In the genomic region with DNA sequence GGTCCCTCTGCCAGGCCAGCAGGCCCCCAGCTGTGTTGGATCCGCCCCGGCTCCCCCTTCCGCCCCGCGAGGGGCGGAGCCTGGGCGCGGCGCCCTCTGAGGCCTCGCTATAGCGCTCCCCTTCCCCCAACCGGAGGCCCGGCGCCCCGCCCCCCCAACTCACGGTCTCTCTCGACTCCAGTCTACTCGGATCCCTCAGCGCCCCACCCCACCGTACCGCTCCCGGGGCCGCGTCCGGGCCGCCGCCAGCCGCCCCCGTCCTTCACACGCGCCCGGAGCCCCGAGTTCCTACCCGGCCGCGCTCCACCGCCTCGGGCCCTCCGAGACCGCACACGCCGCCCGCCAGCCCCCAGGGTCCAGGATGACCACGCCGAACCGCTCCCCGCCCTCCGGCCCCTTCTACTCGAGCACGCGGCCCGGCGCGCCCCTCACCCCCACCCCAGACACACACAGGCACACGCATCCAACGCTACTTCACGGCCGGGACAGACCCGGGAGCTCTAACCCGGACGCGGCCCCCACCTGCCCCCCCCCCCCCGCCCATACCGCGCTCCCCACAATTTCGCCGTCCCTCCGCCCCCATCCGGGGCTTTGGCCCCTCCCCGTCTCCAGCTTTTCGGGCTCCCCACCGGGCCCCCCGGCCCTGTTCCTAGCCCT, we compare ENCODE assay signal across 8 cellular contexts. TPM values are rescaled to one million over a fixed set of nuclear protein-coding genes. Genes with fewer than 3 reads are reported as not detected.
DNase-seq lines count a peak whose midpoint lies in the region; ATAC-seq and TF ChIP-seq lines count a peak whose summit lies in the region.

No MANE protein-coding gene starts in this region.

- peak overlapping the region; percentile 77 for H3K4me2 ChIP-seq in OCI-LY3 (ENCODE audit: low read length)

- no peaks in the 10 kb centered on the region for H3K9me3 Mint-ChIP-seq in activated T-cell treated with anti-CD3 and anti-CD28 coated beads, Interleukin-2, amount 50 U/mL, for 72 hours
- peaks cover 0 to 2% (median 0%) of the 10 kb centered on the region in 9 donors for H3K9me3 Mint-ChIP-seq in naive thymus-derived CD8-positive, alpha-beta T cell

- no peaks in the 10 kb centered on the region for H3K9me3 ChIP-seq in OCI-LY3 (ENCODE audit: insufficient read depth, low read length)

- peak overlapping the region; percentile 93 to 100 for H3K4me3 Mint-ChIP-seq in activated T-cell treated with anti-CD3 and anti-CD28 coated beads, Interleukin-2, amount 50 U/mL, for 72 hours
- peak overlapping the region; percentile 75 to 98 (median 94) for H3K4me3 Mint-ChIP-seq in naive thymus-derived CD8-positive, alpha-beta T cell

- H3K4me3 ChIP-seq in OCI-LY3 (ENCODE audit: low read length), result peak overlapping the region; percentile 100

- TF ChIP-seq CTCF in OCI-LY3 (IDR thresholded peaks at IDR 0.05; ENCODE audit: low read depth, low read length), result no peak

- peaks cover 67% of the 10 kb centered on the region for H3K4me1 Mint-ChIP-seq in activated T-cell treated with anti-CD3 and anti-CD28 coated beads, Interleukin-2, amount 50 U/mL, for 72 hours (ENCODE audit: low read depth)
- peaks cover 48 to 82% (median 69%) of the 10 kb centered on the region in 4 donors for H3K4me1 Mint-ChIP-seq in naive thymus-derived CD8-positive, alpha-beta T cell

- POLR2A ChIA-PET in naive thymus-derived CD8-positive, alpha-beta T cell (lab: Charles Lee), result interaction anchor here (0.9 to 18.2 kb wide), 20 partner anchors 12 to 1752 kb away, joined by 3 to 371 read pairs (median 6); partner anchors contain the start of genes ACADVL, ACAP1, CTDNEP1 and DERL2

- no peaks in the 10 kb centered on the region for H3K27me3 ChIP-seq in OCI-LY3 (ENCODE audit: low read depth, low read length)

- peak overlapping the region; percentile 55 for H3K27ac Mint-ChIP-seq in activated T-cell treated with anti-CD3 and anti-CD28 coated beads, Interleukin-2, amount 50 U/mL, for 72 hours
- peak overlapping the region; percentile 37 to 99 (median 97) for H3K27ac Mint-ChIP-seq in naive thymus-derived CD8-positive, alpha-beta T cell

- H3K27ac ChIP-seq in OCI-LY3 (ENCODE audit: low read length), result peak overlapping the region; percentile 93

- H3K27me3 Mint-ChIP-seq in activated T-cell treated with anti-CD3 and anti-CD28 coated beads, Interleukin-2, amount 50 U/mL, for 72 hours (ENCODE audit: low read depth), result no peaks in the 10 kb centered on the region
- H3K27me3 Mint-ChIP-seq in naive thymus-derived CD8-positive, alpha-beta T cell, result peaks cover 0 to 4% (median 0%) of the 10 kb centered on the region in 5 donors

- peaks cover 61% of the 10 kb centered on the region for H3K79me2 ChIP-seq in OCI-LY3 (ENCODE audit: low read length)

- peaks cover 13% of the 10 kb centered on the region for H3K36me3 ChIP-seq in OCI-LY3 (replicated peaks; ENCODE audit: low read depth, low read length)

- peaks cover 5% of the 10 kb centered on the region for H4K20me1 ChIP-seq in OCI-LY3 (ENCODE audit: insufficient read depth, low read length)

- DNase-seq in 8988T (peak; percentile 73), fibroblast of gingiva (ENCODE audit: low read depth) (peak; percentile 64)
- peak; percentile 88 to 89 for DNase-seq in activated T-cell treated with anti-CD3 and anti-CD28 coated beads, Interleukin-2, amount 50 U/mL, for 72 hours
- DNase-seq in naive thymus-derived CD8-positive, alpha-beta T cell, result peak; percentile 63 to 94 (median 74)
- DNase-seq in stimulated activated naive CD4-positive, alpha-beta T cell (lab: John Stamatoyannopoulos, UW), result peak; percentile 58 to 82 (median 68)

- ATAC-seq in GM18907 (IDR thresholded peaks at IDR 0.05; ENCODE audit: unreplicated experiment) (peak; percentile 10), HG02759 (IDR thresholded peaks at IDR 0.05; ENCODE audit: unreplicated experiment) (no peak)
- ATAC-seq in activated T-cell treated with anti-CD3 and anti-CD28 coated beads, Interleukin-2, amount 50 U/mL, for 72 hours (replicated peaks in 1 of 2), result peak; percentile 42 to 49
- ATAC-seq in naive thymus-derived CD8-positive, alpha-beta T cell, result peak; percentile 31 to 35

- no peak overlapping the region for H2AFZ ChIP-seq in OCI-LY3 (ENCODE audit: low read depth, low read length)

- peaks cover 13 to 17% of the 10 kb centered on the region in 2 donors for H3K36me3 Mint-ChIP-seq in activated T-cell treated with anti-CD3 and anti-CD28 coated beads, Interleukin-2, amount 50 U/mL, for 72 hours (ENCODE audit: insufficient read depth in 2 of 2)
- peaks cover 0 to 40% (median 2%) of the 10 kb centered on the region in 3 donors for H3K36me3 Mint-ChIP-seq in naive thymus-derived CD8-positive, alpha-beta T cell

- H3K4me1 ChIP-seq in OCI-LY3 (ENCODE audit: low read length), result peaks cover 30% of the 10 kb centered on the region

- peak overlapping the region; percentile 100 for H3K9ac ChIP-seq in OCI-LY3 (ENCODE audit: low read length)

RNA-seq across cellular contexts. Expression of gene PHF23, which starts 1.4 kb away (rescaled TPM):
- 10 to 100 TPM; 28.9 to 32.2 TPM for total RNA-seq in activated T-cell treated with anti-CD3 and anti-CD28 coated beads, Interleukin-2, amount 50 U/mL, for 72 hours
- 10 to 100 TPM; 49.9 to 53.9 TPM for total RNA-seq in naive thymus-derived CD8-positive, alpha-beta T cell
- polyA plus RNA-seq in naive thymus-derived CD8-positive, alpha-beta T cell, result 10 to 100 TPM; 18.1 to 35.7 (median 22.2) TPM

RNA-seq across cellular contexts. Expression of gene DVL2, which starts 3.6 kb away (rescaled TPM):
- 10 to 100 TPM; 49.5 to 54.8 TPM for total RNA-seq in activated T-cell treated with anti-CD3 and anti-CD28 coated beads, Interleukin-2, amount 50 U/mL, for 72 hours
- total RNA-seq in naive thymus-derived CD8-positive, alpha-beta T cell, result 10 to 100 TPM; 80.7 to 81.5 TPM
- polyA plus RNA-seq in naive thymus-derived CD8-positive, alpha-beta T cell, result 10 to 100 TPM; 19.3 to 26.5 (median 19.3) TPM

RNA-seq across cellular contexts. Expression of gene GABARAP, which starts 4.4 kb away (rescaled TPM):
- total RNA-seq in activated T-cell treated with anti-CD3 and anti-CD28 coated beads, Interleukin-2, amount 50 U/mL, for 72 hours, result 100 to 1,000 TPM; 244 to 246 TPM
- 100 to 1,000 TPM; 268 to 280 TPM for total RNA-seq in naive thymus-derived CD8-positive, alpha-beta T cell
- 100 to 1,000 TPM; 799 to 964 (median 817) TPM for polyA plus RNA-seq in naive thymus-derived CD8-positive, alpha-beta T cell

RNA-seq across cellular contexts. Expression of gene CTDNEP1, which starts 13.6 kb away (rescaled TPM):
- 100 to 1,000 TPM; 184 to 186 TPM for total RNA-seq in activated T-cell treated with anti-CD3 and anti-CD28 coated beads, Interleukin-2, amount 50 U/mL, for 72 hours
- total RNA-seq in naive thymus-derived CD8-positive, alpha-beta T cell, result 100 to 1,000 TPM; 138 to 142 TPM
- 10 to 100 TPM; 33.6 to 42.3 (median 39.7) TPM for polyA plus RNA-seq in naive thymus-derived CD8-positive, alpha-beta T cell

RNA-seq across cellular contexts. Expression of gene ELP5, which starts 14.1 kb away (rescaled TPM):
- 10 to 100 TPM; 62.1 to 89.5 TPM for total RNA-seq in activated T-cell treated with anti-CD3 and anti-CD28 coated beads, Interleukin-2, amount 50 U/mL, for 72 hours
- total RNA-seq in naive thymus-derived CD8-positive, alpha-beta T cell, result 10 to 100 TPM; 35.1 to 36.1 TPM
- 10 to 100 TPM; 55.5 to 94.0 (median 70.8) TPM for polyA plus RNA-seq in naive thymus-derived CD8-positive, alpha-beta T cell
